Comparison of ENCODE assay signal across 20 cellular contexts in genomic region chr10:61023053-61023452, GRCh38.
DNase-seq lines count a peak whose midpoint lies in the region; ATAC-seq, FAIRE-seq and TF ChIP-seq lines count a peak whose summit lies in the region.
"Had no signal": no experiment of that assay in that cellular context is flagged by ENCODE, and none has a peak within 500 bp of the region (broad histone marks: within the 10 kb centered on the region; RNA-seq: fewer than 3 reads in every experiment).

No MANE protein-coding gene starts in this region.

- H3K9me3 ChIP-seq in kidney (ENCODE audit: control insufficient read depth in 1 of 2, low read length in 2 of 2): no peaks in the 10 kb centered on the region
- H3K9me3 ChIP-seq in HepG2 (ENCODE audit: low read length): no peaks in the 10 kb centered on the region
- H3K9me3 ChIP-seq in psoas muscle: no peaks in the 10 kb centered on the region
- no peaks in the 10 kb centered on the region for H3K9me3 ChIP-seq in OCI-LY7 (ENCODE audit: low read length)
- H3K9me3 ChIP-seq: HAP-1 had no signal

- H3K9me2 ChIP-seq in OCI-LY7 (ENCODE audit: insufficient read depth, low read length): no peaks in the 10 kb centered on the region

- H3K27me3 ChIP-seq in HepG2 (ENCODE audit: control insufficient read depth in 1 of 2, insufficient read depth in 2 of 2, low read length in 2 of 2) (no peaks in the 10 kb centered on the region), psoas muscle (ENCODE audit: insufficient read depth in 3 of 3, low read length in 2 of 3) (no peaks in the 10 kb centered on the region)

- CTCF ChIA-PET in HepG2 (lab: Yijun Ruan, JAX; ENCODE audit: low intra/inter-chr PET ratio, low total read pairs): no interaction called here
- CTCF ChIA-PET in OCI-LY7 (lab: Charles Lee; ENCODE audit: unreplicated experiment): no interaction called here

- no peak for DNase-seq in kidney
- no peak for DNase-seq in HepG2 (ENCODE audit: low spot score)
- no peak for DNase-seq in psoas muscle
- DNase-seq in NCI-H748 treated with DMSO at 0.1 percent for 48 hours (lab: John Stamatoyannopoulos, UW): no peak
- no peak for DNase-seq in progenitor cell of endocrine pancreas (ENCODE audit: low spot score, unreplicated experiment)
- DNase-seq in OCI-LY7 (ENCODE audit: low spot score): no peak
- DNase-seq: C1 segment of cervical spinal cord; Calu3; CD4-positive, alpha-beta memory T cell; COR-L47; DMS53; DMS79 treated with DMSO at 0.1 percent for 48 hours; GF-D8; GOT3; HFFc6 had no signal

- TF ChIP-seq EP300 in HepG2 (IDR thresholded peaks at IDR 0.05; ENCODE audit: low read depth in 2 of 2, low read length in 2 of 2) (no peak), HepG2 (CRISPR knock-in tag; IDR thresholded peaks at IDR 0.05; ENCODE audit: borderline replicate concordance) (no peak)

- in situ Hi-C loops in HepG2 (cut with HindIII; ENCODE audit: extremely low pct_ligation_motif_present, low pct_unique_long_range_greater_than_20kb): no loop called here

- BruUV-seq in HepG2 (replicated peaks; lab: Mats Ljungman, UMichigan) (no TSS peak), OCI-LY7 (replicated peaks; lab: Mats Ljungman, UMichigan) (no TSS peak)

- H3K27ac ChIP-seq in kidney (ENCODE audit: low read depth in 2 of 2, low read length in 2 of 2) (no peak overlapping the region), HepG2 (ENCODE audit: extremely low read length, insufficient read depth, low read length) (no peak overlapping the region), psoas muscle (no peak overlapping the region), OCI-LY7 (ENCODE audit: low read depth, low read length, poor library complexity, severe bottlenecking) (no peak overlapping the region)

- intact Hi-C loops in kidney (cut with DNase I): no loop called here
- intact Hi-C loops in HepG2 (cut with micrococcal nuclease; ENCODE audit: unreplicated experiment): loop anchor here (5.0 kb wide), 1 partner anchor 44 kb away; no protein-coding TSS in a partner anchor
- intact Hi-C loops in psoas muscle (cut with DNase I): no loop called here
- intact Hi-C loops in OCI-LY7 (cut with micrococcal nuclease; ENCODE audit: unreplicated experiment): no loop called here

- TF ChIP-seq POLR2A in HepG2 (IDR thresholded peaks at IDR 0.05; ENCODE audit: insufficient read depth in 1 of 2, low read depth in 2 of 2, low read length in 2 of 2): no peak

- no peak overlapping the region for H3K9ac ChIP-seq in kidney (ENCODE audit: low read length in 2 of 2)
- no peak overlapping the region for H3K9ac ChIP-seq in HepG2 (ENCODE audit: insufficient read depth, low read depth, low read length)

- H3K4me2 ChIP-seq in HepG2 (ENCODE audit: low read depth, low read length) (no peak overlapping the region), OCI-LY7 (ENCODE audit: low read length) (no peak overlapping the region)

- no peak for TF ChIP-seq CTCF in kidney (IDR thresholded peaks at IDR 0.05; ENCODE audit: borderline replicate concordance, extremely low read depth, insufficient read depth)
- TF ChIP-seq CTCF in HepG2 (CRISPR knock-in tag; IDR thresholded peaks at IDR 0.05): no peak
- TF ChIP-seq CTCF in nephron (IDR thresholded peaks at IDR 0.05; ENCODE audit: unreplicated experiment in 3 of 3): no peak
- TF ChIP-seq CTCF in psoas muscle (IDR thresholded peaks at IDR 0.05): no peak
- TF ChIP-seq CTCF in progenitor cell of endocrine pancreas (IDR thresholded peaks at IDR 0.05; ENCODE audit: unreplicated experiment): no peak
- no peak for TF ChIP-seq CTCF in OCI-LY7 (conservative IDR thresholded peaks at IDR 0.05; ENCODE audit: low read length)

- no peak for TF ChIP-seq RAD21 in HepG2 (CRISPR knock-in tag; IDR thresholded peaks at IDR 0.05)

- H3K27ac Mint-ChIP-seq in nephron (peak overlapping the region; percentile 78 to 92 (median 87)), progenitor cell of endocrine pancreas (no peak overlapping the region)
- H3K27ac Mint-ChIP-seq: CD4-positive, alpha-beta memory T cell; HFFc6 had no signal

- peaks cover 47% of the 10 kb centered on the region for H3K4me1 Mint-ChIP-seq in nephron
- H3K4me1 Mint-ChIP-seq in progenitor cell of endocrine pancreas (ENCODE audit: low read depth): peaks cover 11% of the 10 kb centered on the region
- H3K4me1 Mint-ChIP-seq: CD4-positive, alpha-beta memory T cell had no signal

- H3K4me3 Mint-ChIP-seq in nephron (no peak overlapping the region), progenitor cell of endocrine pancreas (ENCODE audit: low read depth) (no peak overlapping the region)
- H3K4me3 Mint-ChIP-seq: CD4-positive, alpha-beta memory T cell; HFFc6 had no signal

- H3K79me2 ChIP-seq in HepG2 (ENCODE audit: insufficient read depth, low read length) (no peaks in the 10 kb centered on the region), OCI-LY7 (ENCODE audit: insufficient read depth, low read depth, low read length) (no peaks in the 10 kb centered on the region)

- H3K9me3 Mint-ChIP-seq in nephron (peaks cover 2% of the 10 kb centered on the region), progenitor cell of endocrine pancreas (ENCODE audit: low read depth) (peaks cover 3% of the 10 kb centered on the region)
- H3K9me3 Mint-ChIP-seq: CD4-positive, alpha-beta memory T cell; HFFc6 had no signal

- H2AFZ ChIP-seq in HepG2 (ENCODE audit: low read length) (no peak overlapping the region), OCI-LY7 (ENCODE audit: low read length) (no peak overlapping the region)

- FAIRE-seq in kidney (lab: Jason Lieb, UNC): peak; percentile 45
- peak; percentile 4 for FAIRE-seq in HepG2 (lab: Jason Lieb, UNC)
- FAIRE-seq: GM12891, GM18507, H54 had no signal

- H3K36me3 Mint-ChIP-seq in nephron (ENCODE audit: low read depth) (no peaks in the 10 kb centered on the region), progenitor cell of endocrine pancreas (ENCODE audit: insufficient read depth) (no peaks in the 10 kb centered on the region)
- H3K36me3 Mint-ChIP-seq: CD4-positive, alpha-beta memory T cell had no signal

- H3K4me1 ChIP-seq in kidney (ENCODE audit: control insufficient read depth in 1 of 2, insufficient read depth in 1 of 2, low read depth in 1 of 2, low read length in 2 of 2) (peaks cover 2 to 11% of the 10 kb centered on the region in 2 donors), HepG2 (ENCODE audit: insufficient read depth, low read length) (no peaks in the 10 kb centered on the region), psoas muscle (no peaks in the 10 kb centered on the region), OCI-LY7 (ENCODE audit: insufficient read depth, low read length, poor library complexity, severe bottlenecking) (no peaks in the 10 kb centered on the region)
- H3K4me1 ChIP-seq: HAP-1 had no signal

- H3K36me3 ChIP-seq in kidney (ENCODE audit: control insufficient read depth in 1 of 2, insufficient read depth in 2 of 2, low read length in 2 of 2) (no peaks in the 10 kb centered on the region), HepG2 (replicated peaks in 1 of 2; ENCODE audit: control insufficient read depth in 1 of 2, insufficient read depth in 2 of 2, low read length in 2 of 2) (no peaks in the 10 kb centered on the region), psoas muscle (ENCODE audit: insufficient read depth in 1 of 2, low read depth in 1 of 2) (no peaks in the 10 kb centered on the region), OCI-LY7 (ENCODE audit: insufficient read depth, low read length) (no peaks in the 10 kb centered on the region)
- H3K36me3 ChIP-seq: HAP-1 had no signal

- POLR2A ChIA-PET in HepG2 (lab: Yijun Ruan, JAX) (no interaction called here), OCI-LY7 (lab: Charles Lee) (no interaction called here)

- no peaks in the 10 kb centered on the region for H3K27me3 Mint-ChIP-seq in nephron (ENCODE audit: low read depth)
- H3K27me3 Mint-ChIP-seq in progenitor cell of endocrine pancreas: no peaks in the 10 kb centered on the region

- ATAC-seq in HepG2 (no peak), psoas muscle (no peak)

- H4K20me1 ChIP-seq in HepG2 (ENCODE audit: insufficient read depth, low read length) (no peaks in the 10 kb centered on the region), OCI-LY7 (ENCODE audit: insufficient read depth, low read length) (no peaks in the 10 kb centered on the region)

- H3K4me3 ChIP-seq in kidney (ENCODE audit: low read length in 2 of 2) (no peak overlapping the region), HepG2 (replicated peaks in 1 of 3; ENCODE audit: insufficient read depth in 1 of 3, low read depth in 2 of 3, low read length in 3 of 3) (no peak overlapping the region), psoas muscle (no peak overlapping the region), OCI-LY7 (ENCODE audit: low read depth, low read length, poor library complexity, severe bottlenecking) (no peak overlapping the region)
- H3K4me3 ChIP-seq: HAP-1 had no signal

TF ChIP-seq in HepG2, 621 proteins besides CTCF, POLR2A, EP300 and RAD21 (continues in another document):
- no peak for TF ChIP-seq ZNF776 (CRISPR knock-in tag; IDR thresholded peaks at IDR 0.05)
- no peak for TF ChIP-seq ZNF143 (CRISPR knock-in tag; IDR thresholded peaks at IDR 0.05)
- TF ChIP-seq CHCHD3 (CRISPR knock-in tag; IDR thresholded peaks at IDR 0.05): no peak
- no peak for TF ChIP-seq ZNF3 (CRISPR knock-in tag; IDR thresholded peaks at IDR 0.05)
- no peak for TF ChIP-seq CCDC6 (CRISPR knock-in tag; IDR thresholded peaks at IDR 0.05)
